ENCODE assay signal across 22 cellular contexts in genomic region chr15:84813931-84814330, GRCh38.
"Had no signal": no experiment of that assay in that cellular context is flagged by ENCODE, and none has a peak within 500 bp of the region (broad histone marks: within the 10 kb centered on the region; RNA-seq: fewer than 3 reads in every experiment).

No MANE protein-coding gene starts in this region.

- H3K36me3 ChIP-seq: SJSA1 had no signal

- H3K9me3 ChIP-seq: SJSA1 had no signal

- H3K4me3 ChIP-seq: SJSA1, SK-N-MC had no signal

- DNase-seq: IMR-90, MV-4-11, NCI-H1048, NCI-H1105, NCI-H1417, NCI-H1436 treated with DMSO at 0.1 percent for 48 hours, NCI-H1694, NCI-H187 treated with DMSO at 0.1 percent for 48 hours, NCI-H2029 treated with DMSO at 0.1 percent for 48 hours, NCI-H2171, NCI-H226, NCI-H446, NCI-H510A, NCI-H524 treated with DMSO at 0.1 percent for 48 hours, NCI-H69, NCI-H774, Right ventricle myocardium superior, RPMI8226, SIG-M5 had no signal

- FAIRE-seq: RCC 7860 had no signal

- H3K27ac ChIP-seq: SJSA1, SK-N-MC had no signal

- H3K27me3 ChIP-seq: SJSA1 had no signal
